In genomic region chr17:1229354-1229890, GRCh38 we compare ENCODE assay signal across 8 cellular contexts. TPM values are rescaled to one million over a fixed set of nuclear protein-coding genes. Genes with fewer than 3 reads are reported as not detected.
A peak's percentile ranks its signal among the peaks of the same experiment; 100 is the strongest.
DNase-seq lines count a peak whose midpoint lies in the region; ATAC-seq and TF ChIP-seq lines count a peak whose summit lies in the region.

No MANE protein-coding gene starts in this region.

- no peak for TF ChIP-seq CTCF in progenitor cell of endocrine pancreas (IDR thresholded peaks at IDR 0.05; ENCODE audit: unreplicated experiment)

- no peak overlapping the region for H3K27ac Mint-ChIP-seq in progenitor cell of endocrine pancreas

- peaks cover 65% of the 10 kb centered on the region for H3K27me3 Mint-ChIP-seq in progenitor cell of endocrine pancreas

- no peaks in the 10 kb centered on the region for H3K9me3 Mint-ChIP-seq in progenitor cell of endocrine pancreas (ENCODE audit: low read depth)

- H3K4me1 Mint-ChIP-seq in progenitor cell of endocrine pancreas (ENCODE audit: low read depth), result peaks cover 6% of the 10 kb centered on the region

- peak; percentile 46 for ATAC-seq in GM21529 (IDR thresholded peaks at IDR 0.05; ENCODE audit: unreplicated experiment)
- no peak for ATAC-seq in GM18519 (IDR thresholded peaks at IDR 0.05; ENCODE audit: low FRiP score, unreplicated experiment)

- H3K36me3 Mint-ChIP-seq in progenitor cell of endocrine pancreas (ENCODE audit: insufficient read depth), result peaks cover 2% of the 10 kb centered on the region

- H3K4me3 Mint-ChIP-seq in progenitor cell of endocrine pancreas (ENCODE audit: low read depth), result no peak overlapping the region

- DNase-seq in D341Med (ENCODE audit: low spot score) (peak; percentile 77), NCI-H69 (lab: John Stamatoyannopoulos, UW) (peak; percentile 21), activated T-helper 1 cell treated with Interleukin-2 at 50 U/mL for 16 hours (ENCODE audit: low read depth) (peak; percentile 7), cardiac septum (ENCODE audit: low spot score) (peak; percentile 90), progenitor cell of endocrine pancreas (ENCODE audit: low spot score, unreplicated experiment) (peak; percentile 30), NCI-H1436 (lab: John Stamatoyannopoulos, UW) (no peak)

- intact Hi-C loops in cardiac septum (cut with DNase I), result no loop called here

RNA-seq across cellular contexts. Expression of gene BHLHA9, which starts 40.8 kb away (rescaled TPM):
- total RNA-seq in cardiac septum (not detected), progenitor cell of endocrine pancreas (not detected in 2 replicates)

RNA-seq across cellular contexts. Expression of gene ABR, which starts 49.6 kb away (rescaled TPM):
- 158 TPM for total RNA-seq in cardiac septum
- 61.0 and 64.6 TPM in 2 replicates for total RNA-seq in progenitor cell of endocrine pancreas

RNA-seq across cellular contexts. Expression of gene TRARG1, which starts 50.0 kb away (rescaled TPM):
- total RNA-seq in cardiac septum (0.65 TPM), progenitor cell of endocrine pancreas (not detected in 2 replicates)
